Comparison of ENCODE assay signal across 8 cellular contexts in the genomic region with DNA sequence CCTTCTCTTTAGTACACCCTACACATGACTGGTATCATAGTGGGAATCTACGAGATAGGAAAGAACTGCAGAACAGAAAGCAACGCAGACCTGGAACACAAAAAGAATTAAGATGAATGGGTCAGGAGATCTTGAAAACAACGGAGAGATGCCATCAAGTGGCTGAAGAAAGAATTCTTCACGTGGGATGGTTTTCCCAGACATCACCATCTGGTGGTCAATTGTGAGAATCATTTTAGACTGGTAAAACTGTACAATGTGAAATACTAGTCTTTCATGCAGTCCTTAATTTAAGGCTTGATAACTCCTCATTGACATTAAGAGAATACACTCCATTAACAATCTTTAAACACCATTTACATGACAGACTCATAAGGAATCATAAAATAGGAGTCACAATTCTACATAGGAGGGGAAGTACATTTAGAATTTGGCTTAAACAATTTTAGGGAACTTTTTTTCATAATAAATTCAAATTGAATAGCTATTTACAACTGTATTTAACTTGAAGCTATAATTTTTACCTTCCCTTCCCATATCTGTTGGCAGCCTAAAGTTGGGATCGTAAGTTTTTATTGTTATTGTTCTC.
DNase-seq lines count a peak whose midpoint lies in the region; ATAC-seq and TF ChIP-seq lines count a peak whose summit lies in the region.

No MANE protein-coding gene starts in this region.

- intact Hi-C loops in spleen (cut with DNase I; ENCODE audit: low total_unique reads): loop anchor here (10.0 kb wide), 2 partner anchors 325 to 605 kb away; no protein-coding TSS in a partner anchor

- H3K9me3 ChIP-seq in spleen: no peaks in the 10 kb centered on the region

- H3K27ac ChIP-seq in spleen: no peak overlapping the region

- H3K4me3 ChIP-seq in GM12875 (ENCODE audit: low read depth, low read length) (no peak overlapping the region), spleen (no peak overlapping the region)

- peaks cover 0 to 7% (median 0%) of the 10 kb centered on the region in 6 donors for H3K4me1 ChIP-seq in spleen

- no peak for TF ChIP-seq POLR2A in spleen (IDR thresholded peaks at IDR 0.05)

- TF ChIP-seq CTCF in GM12875 (IDR thresholded peaks at IDR 0.05; ENCODE audit: borderline replicate concordance, insufficient read depth, low read depth, low read length) (peak; percentile 41; the same call in 1 of the 2 replicates), spleen (IDR thresholded peaks at IDR 0.05 in 8 of 11, conservative IDR thresholded peaks at IDR 0.05 in 3 of 11) (peak in 10 of 11 experiments; percentile 13 to 80 (median 54))

- WGBS in spleen, 5 donors: 15 to 18% (median 18%) methylated on average over 5 of the region's 5 CpGs

- DNase-seq in 8988T (peak; percentile 8), NCI-H2171 (lab: John Stamatoyannopoulos, UW) (peak; percentile 23), amniotic stem cell (lab: John Stamatoyannopoulos, UW) (peak; percentile 51), hippocampal formation (lab: John Stamatoyannopoulos, UW) (peak; percentile 3 to 59), spleen (no peak)

- H3K27me3 ChIP-seq in spleen (replicated peaks in 1 of 7): peaks cover 0 to 13% (median 0%) of the 10 kb centered on the region in 7 donors

- H3K36me3 ChIP-seq in spleen: no peaks in the 10 kb centered on the region

- ATAC-seq in HG02759 (IDR thresholded peaks at IDR 0.05; ENCODE audit: unreplicated experiment) (peak; percentile 92), GM18520 (IDR thresholded peaks at IDR 0.05; ENCODE audit: unreplicated experiment) (no peak)
